ENCODE assay signal across 8 cellular contexts in the genomic region with DNA sequence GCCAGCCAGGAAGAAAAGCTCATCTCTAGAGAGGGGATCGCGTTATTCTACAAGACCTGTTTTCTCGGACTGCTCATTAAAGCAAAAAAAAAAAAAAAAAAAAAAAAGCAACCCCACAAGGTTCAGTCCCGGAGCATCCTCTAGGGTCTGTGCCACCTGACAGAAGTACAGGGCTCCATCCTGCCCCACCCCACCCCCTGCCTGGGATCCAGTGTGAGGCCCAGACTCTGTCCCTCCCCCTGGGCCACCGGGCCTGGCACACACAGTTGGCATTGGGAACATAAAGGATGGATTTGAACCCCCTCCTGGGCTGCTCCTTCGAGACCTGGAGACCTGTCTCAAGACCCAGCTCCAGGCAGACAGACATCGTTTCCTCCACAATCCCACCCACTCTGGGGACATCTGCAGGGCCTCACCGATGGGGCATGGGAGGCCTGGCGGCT. TPM values are rescaled to one million over a fixed set of nuclear protein-coding genes. Genes with fewer than 3 reads are reported as not detected.
DNase-seq lines count a peak whose midpoint lies in the region; ATAC-seq and TF ChIP-seq lines count a peak whose summit lies in the region.

No MANE protein-coding gene starts in this region.

- POLR2A ChIA-PET in activated CD4-positive, alpha-beta T cell treated with anti-CD3 and anti-CD28 coated beads for 36 hours (lab: Charles Lee): interaction anchor here (1.2 kb wide), 1 partner anchor 18 kb away, joined by 3 read pairs; no protein-coding TSS in a partner anchor
- POLR2A ChIA-PET in T-cell (lab: Charles Lee): no interaction called here

- H3K4me3 Mint-ChIP-seq in activated CD4-positive, alpha-beta T cell treated with anti-CD3 and anti-CD28 coated beads for 36 hours: peak overlapping the region; percentile 78
- peak overlapping the region; percentile 79 to 84 (median 84) for H3K4me3 Mint-ChIP-seq in T-cell

- H3K4me1 ChIP-seq in esophagus squamous epithelium: peaks cover 0 to 44% (median 24%) of the 10 kb centered on the region in 3 donors
- H3K4me1 ChIP-seq in prostate gland (replicated peaks): peaks cover 2% of the 10 kb centered on the region

- H3K36me3 ChIP-seq in esophagus squamous epithelium (peaks cover 0 to 6% (median 0%) of the 10 kb centered on the region in 3 donors), prostate gland (no peaks in the 10 kb centered on the region)

- H3K27ac ChIP-seq in esophagus squamous epithelium: peak overlapping the region; percentile 17 to 80 (median 51)
- H3K27ac ChIP-seq in prostate gland: peak overlapping the region in 1 of 2 donors; percentile 84

- TF ChIP-seq CTCF in esophagus squamous epithelium (IDR thresholded peaks at IDR 0.05) (no peak), prostate gland (IDR thresholded peaks at IDR 0.05) (no peak)

- H3K27me3 ChIP-seq in esophagus squamous epithelium: no peaks in the 10 kb centered on the region
- H3K27me3 ChIP-seq in prostate gland (replicated peaks; ENCODE audit: insufficient read depth): no peaks in the 10 kb centered on the region

- WGBS in esophagus squamous epithelium, 2 donors: 24 to 31% methylated on average over 8 to 9 of the region's 9 CpGs
- 26% methylated on average over 9 of the region's 9 CpGs for WGBS in prostate gland

- TF ChIP-seq POLR2A in esophagus squamous epithelium (IDR thresholded peaks at IDR 0.05) (no peak), prostate gland (IDR thresholded peaks at IDR 0.05) (no peak)

- peaks cover 7% of the 10 kb centered on the region for H3K36me3 Mint-ChIP-seq in activated CD4-positive, alpha-beta T cell treated with anti-CD3 and anti-CD28 coated beads for 36 hours (ENCODE audit: low read depth)
- H3K36me3 Mint-ChIP-seq in T-cell: peaks cover 10% of the 10 kb centered on the region

- ATAC-seq in activated CD4-positive, alpha-beta T cell treated with anti-CD3 and anti-CD28 coated beads for 36 hours: no peak
- ATAC-seq in T-cell (replicated peaks in 1 of 4) (peak in 1 of 4 experiments; percentile 7), GM21825 (IDR thresholded peaks at IDR 0.05; ENCODE audit: unreplicated experiment) (no peak)

- H3K4me1 Mint-ChIP-seq in activated CD4-positive, alpha-beta T cell treated with anti-CD3 and anti-CD28 coated beads for 36 hours: peaks cover 41% of the 10 kb centered on the region
- H3K4me1 Mint-ChIP-seq in T-cell: peaks cover 49 to 58% (median 53%) of the 10 kb centered on the region in 3 donors

- peak overlapping the region; percentile 10 for H3K27ac Mint-ChIP-seq in activated CD4-positive, alpha-beta T cell treated with anti-CD3 and anti-CD28 coated beads for 36 hours
- H3K27ac Mint-ChIP-seq in T-cell: peak overlapping the region; percentile 90

- H3K4me3 ChIP-seq in esophagus squamous epithelium (peak overlapping the region; percentile 61 to 84 (median 68)), prostate gland (peak overlapping the region; percentile 69 to 84)

- no peaks in the 10 kb centered on the region for H3K27me3 Mint-ChIP-seq in activated CD4-positive, alpha-beta T cell treated with anti-CD3 and anti-CD28 coated beads for 36 hours
- H3K27me3 Mint-ChIP-seq in T-cell: no peaks in the 10 kb centered on the region

- CTCF ChIA-PET in activated CD4-positive, alpha-beta T cell treated with anti-CD3 and anti-CD28 coated beads for 36 hours (lab: Charles Lee): interaction anchor here (1.0 to 1.8 kb wide), 2 partner anchors 8 to 16 kb away, joined by 3 to 5 read pairs; no protein-coding TSS in a partner anchor
- CTCF ChIA-PET in T-cell (lab: Charles Lee): interaction anchor here (0.6 to 2.1 kb wide), 4 partner anchors 8 to 1231 kb away, joined by 3 to 8 read pairs (median 4); no protein-coding TSS in a partner anchor

- no peaks in the 10 kb centered on the region for H3K9me3 ChIP-seq in esophagus squamous epithelium
- H3K9me3 ChIP-seq in prostate gland: no peaks in the 10 kb centered on the region

- no peaks in the 10 kb centered on the region for H3K9me3 Mint-ChIP-seq in activated CD4-positive, alpha-beta T cell treated with anti-CD3 and anti-CD28 coated beads for 36 hours (ENCODE audit: low read depth)
- no peaks in the 10 kb centered on the region for H3K9me3 Mint-ChIP-seq in T-cell

- peak; percentile 43 for DNase-seq in activated CD4-positive, alpha-beta T cell treated with anti-CD3 and anti-CD28 coated beads for 36 hours
- no peak for DNase-seq in activated CD4-positive, alpha-beta T cell treated with anti-CD3 and anti-CD28 coated beads, Interleukin-2, amount 50 U/mL, for 1 hour
- DNase-seq in T-cell: peak in 4 of 34 experiments; percentile 23 to 32 (median 28)
- DNase-seq in esophagus squamous epithelium (lab: John Stamatoyannopoulos, UW): no peak
- no peak for DNase-seq in prostate gland (ENCODE audit: low spot score)
- no peak for DNase-seq in stimulated activated CD4-positive, alpha-beta T cell treated with anti-CD3 and anti-CD28 coated beads, Interleukin-4, amount 100 ng/mL, for 4 hours
- no peak for DNase-seq in dermis blood vessel endothelial cell

- intact Hi-C loops in activated CD4-positive, alpha-beta T cell treated with anti-CD3 and anti-CD28 coated beads for 36 hours (cut with DNase I, micrococcal nuclease): loop anchor here (5.0 kb wide), 2 partner anchors 37 to 1562 kb away; partner anchors contain the start of gene PRKRIP1 (in 1 of the 2)
- intact Hi-C loops in esophagus squamous epithelium (cut with DNase I): no loop called here
- intact Hi-C loops in prostate gland (cut with DNase I): no loop called here

RNA-seq across cellular contexts. Expression of gene ORAI2, which starts 0.7 kb away (rescaled TPM):
- 10 to 100 TPM; 20.8 to 25.1 TPM for total RNA-seq in activated CD4-positive, alpha-beta T cell treated with anti-CD3 and anti-CD28 coated beads for 36 hours
- 10 to 100 TPM; 23.0 to 47.5 (median 37.8) TPM for total RNA-seq in T-cell
- 1 to 10 TPM in 3 of 4 donors, under 1 TPM in 1; 0.30 to 9.1 (median 5.1) TPM for total RNA-seq in esophagus squamous epithelium
- total RNA-seq in prostate gland: 10 to 100 TPM; 20.5 to 24.8 TPM
- 94.3 and 147 TPM in 2 replicates for total RNA-seq in dermis blood vessel endothelial cell

RNA-seq across cellular contexts. Expression of gene ALKBH4, which starts 30.6 kb away (rescaled TPM):
- total RNA-seq in activated CD4-positive, alpha-beta T cell treated with anti-CD3 and anti-CD28 coated beads for 36 hours: 1 to 10 TPM; 6.1 to 9.1 TPM
- total RNA-seq in T-cell: 10 to 100 TPM in 3 of 5 donors, 1 to 10 TPM in 2; 5.6 to 13.5 (median 12.2) TPM
- total RNA-seq in esophagus squamous epithelium: 10 to 100 TPM in 3 of 4 donors, 1 to 10 TPM in 1; 7.3 to 31.7 (median 13.3) TPM
- 10 to 100 TPM; 25.2 to 27.0 TPM for total RNA-seq in prostate gland
- total RNA-seq in dermis blood vessel endothelial cell: 11.6 and 25.5 TPM in 2 replicates

RNA-seq across cellular contexts. Expression of gene LRWD1, which starts 30.7 kb away (rescaled TPM):
- total RNA-seq in activated CD4-positive, alpha-beta T cell treated with anti-CD3 and anti-CD28 coated beads for 36 hours: 10 to 100 TPM; 13.6 to 14.4 TPM
- total RNA-seq in T-cell (10 to 100 TPM; 14.0 to 29.0 (median 23.9) TPM), esophagus squamous epithelium (10 to 100 TPM in 2 of 4 donors, 1 to 10 TPM in 2; 5.8 to 16.9 (median 11.2) TPM), prostate gland (10 to 100 TPM; 12.8 to 57.7 TPM), dermis blood vessel endothelial cell (21.6 and 28.8 TPM in 2 replicates)

RNA-seq across cellular contexts. Expression of gene PRKRIP1, which starts 37.9 kb away (rescaled TPM):
- 10 to 100 TPM; 26.2 to 31.4 TPM for total RNA-seq in activated CD4-positive, alpha-beta T cell treated with anti-CD3 and anti-CD28 coated beads for 36 hours
- total RNA-seq in T-cell (10 to 100 TPM; 37.1 to 56.2 (median 48.3) TPM), esophagus squamous epithelium (10 to 100 TPM; 12.5 to 24.6 (median 16.5) TPM), prostate gland (10 to 100 TPM; 31.6 to 50.1 TPM), dermis blood vessel endothelial cell (15.9 and 18.0 TPM in 2 replicates)

RNA-seq across cellular contexts. Expression of gene POLR2J, which starts 44.7 kb away (rescaled TPM):
- 10 to 100 TPM; 32.6 to 46.1 TPM for total RNA-seq in activated CD4-positive, alpha-beta T cell treated with anti-CD3 and anti-CD28 coated beads for 36 hours
- total RNA-seq in T-cell (10 to 100 TPM; 35.2 to 53.7 (median 42.3) TPM), esophagus squamous epithelium (10 to 100 TPM; 16.8 to 36.0 (median 22.5) TPM), prostate gland (10 to 100 TPM; 23.2 to 46.4 TPM), dermis blood vessel endothelial cell (19.9 and 22.4 TPM in 2 replicates)

Comparison
In these comparisons a context has a peak if more than half of its experiments do, and no peak if none do; other contexts are left out.
1. intact Hi-C loops: an anchor here in activated CD4-positive, alpha-beta T cell treated with anti-CD3 and anti-CD28 coated beads for 36 hours (5.0 kb wide); none called in esophagus squamous epithelium and prostate gland.